15 cellular contexts compared by ENCODE assay signal in the genomic region with DNA sequence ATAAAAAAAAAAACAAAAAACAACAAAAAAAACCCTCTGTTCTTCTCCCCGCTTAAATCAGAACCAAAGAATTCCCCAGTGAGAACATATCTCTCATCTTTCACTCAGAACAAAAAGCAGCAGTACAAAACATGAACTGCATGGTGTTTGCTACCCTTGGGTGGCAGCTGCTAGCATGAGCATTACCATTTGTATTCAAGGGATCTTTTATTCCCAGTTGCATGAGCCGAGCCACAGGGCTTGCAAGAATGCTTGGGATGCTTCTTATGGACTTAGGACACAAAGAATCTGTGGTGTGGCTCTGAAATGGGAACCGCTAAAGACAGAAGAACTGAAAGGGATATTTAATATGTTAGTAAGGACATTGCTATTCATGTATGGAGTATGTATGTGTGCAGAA.
DNase-seq lines count a peak whose midpoint lies in the region; ATAC-seq and TF ChIP-seq lines count a peak whose summit lies in the region.
"Had no signal": no experiment of that assay in that cellular context is flagged by ENCODE, and none has a peak within 500 bp of the region (broad histone marks: within the 10 kb centered on the region; RNA-seq: fewer than 3 reads in every experiment).

No MANE protein-coding gene starts in this region.

- peak; percentile 72 for DNase-seq in EH (ENCODE audit: low read depth)
- peak; percentile 19 for DNase-seq in NCI-H2107 (lab: John Stamatoyannopoulos, UW)
- DNase-seq in dedifferentiated amniotic fluid mesenchymal stem cell (ENCODE audit: extremely low spot score) = peak; percentile 37
- DNase-seq in Kasumi-1 (lab: John Stamatoyannopoulos, UW) = no peak
- DNase-seq in NCI-H2227 (lab: John Stamatoyannopoulos, UW; ENCODE audit: unreplicated experiment) = no peak
- DNase-seq: AML-193, islet precursor cell, NCI-H510A, transverse colon had no signal

- ATAC-seq in GM19463 (IDR thresholded peaks at IDR 0.05; ENCODE audit: unreplicated experiment) (no peak), GM21381 (IDR thresholded peaks at IDR 0.05; ENCODE audit: unreplicated experiment) (no peak)
- ATAC-seq: SK-N-SH treated with all-trans-retinoic acid at 6 μM for 48 hours had no signal

- peak overlapping the region; percentile 57 to 62 (median 61) for H3K27ac Mint-ChIP-seq in nephron
- H3K27ac Mint-ChIP-seq: activated naive CD8-positive, alpha-beta T cell; IgD-negative memory B cell had no signal

- H3K36me3 Mint-ChIP-seq in nephron (ENCODE audit: low read depth) = no peaks in the 10 kb centered on the region
- H3K36me3 Mint-ChIP-seq: activated naive CD8-positive, alpha-beta T cell; IgD-negative memory B cell had no signal

- H3K9me3 Mint-ChIP-seq in nephron = no peaks in the 10 kb centered on the region
- H3K9me3 Mint-ChIP-seq: IgD-negative memory B cell had no signal

- H3K4me1 Mint-ChIP-seq in nephron = peaks cover 26% of the 10 kb centered on the region

- peak overlapping the region in 1 of 3 experiments; percentile 40 for H3K4me3 Mint-ChIP-seq in nephron
- H3K4me3 Mint-ChIP-seq: activated naive CD8-positive, alpha-beta T cell; IgD-negative memory B cell had no signal

- no peak for TF ChIP-seq CTCF in nephron (IDR thresholded peaks at IDR 0.05; ENCODE audit: unreplicated experiment in 3 of 3)

- H3K27me3 Mint-ChIP-seq in nephron (ENCODE audit: low read depth) = peaks cover 4% of the 10 kb centered on the region

Comparison
In these comparisons a context has a peak if more than half of its experiments do, and no peak if none do; other contexts are left out.
1. DNase-seq: peak in EH (single experiment), NCI-H2107 (single experiment) and dedifferentiated amniotic fluid mesenchymal stem cell (single experiment); none in Kasumi-1 (0 of 2) and NCI-H2227 (single experiment).